Comparison of ENCODE assay signal across 33 cellular contexts in the genomic region with DNA sequence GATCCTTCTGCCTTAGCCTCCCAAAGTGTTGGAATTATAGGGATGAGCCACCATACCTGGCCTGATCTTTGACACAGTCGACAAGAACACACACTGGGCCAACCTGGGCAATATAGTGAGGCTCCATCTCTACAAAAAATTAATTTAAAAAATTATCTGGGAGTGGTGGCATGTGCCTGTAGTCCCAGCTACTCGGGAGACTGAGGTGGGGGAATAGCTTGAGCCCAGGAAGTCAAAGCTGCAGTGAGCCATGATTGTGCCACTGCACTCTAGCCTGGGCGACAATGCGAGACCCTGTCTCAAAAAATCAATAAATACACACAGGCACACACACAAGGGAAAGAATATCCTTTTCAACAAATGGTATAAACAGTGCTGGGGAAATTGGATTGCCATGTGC. TPM values are rescaled to one million over a fixed set of nuclear protein-coding genes. Genes with fewer than 3 reads are reported as not detected.
"Had no signal": no experiment of that assay in that cellular context is flagged by ENCODE, and none has a peak within 500 bp of the region (broad histone marks: within the 10 kb centered on the region; RNA-seq: fewer than 3 reads in every experiment).

No MANE protein-coding gene starts in this region.

- H3K4me1 ChIP-seq: adrenal gland, ascending aorta, breast epithelium had no signal

- H3K27me3 ChIP-seq: ascending aorta, body of pancreas, brain microvascular endothelial cell, breast epithelium, cardiac muscle cell had no signal

- DNase-seq: activated effector memory CD4-positive, alpha-beta T cell treated with anti-CD3 and anti-CD28 coated beads, Interleukin-2, amount 50 U/mL, for 16 hours; activated effector memory CD4-positive, alpha-beta T cell treated with Interleukin-2 at 50 U/mL for 16 hours; activated gamma-delta T cell; activated gamma-delta T cell treated with Interleukin-2 at 50 U/mL for 16 hours; activated naive CD4-positive, alpha-beta T cell; activated naive CD4-positive, alpha-beta T cell treated with anti-CD3 and anti-CD28 coated beads for 36 hours; activated naive CD4-positive, alpha-beta T cell treated with anti-CD3 and anti-CD28 coated beads, Interleukin-2, amount 10 ng/mL, durations not matched to agents 7 days and 5 days; activated naive CD4-positive, alpha-beta T cell treated with anti-CD3 and anti-CD28 coated beads, Interleukin-2, amount 50 U/mL, for 16 hours; activated naive CD4-positive, alpha-beta T cell treated with Interleukin-2 at 50 U/mL for 16 hours; activated naive CD8-positive, alpha-beta T cell treated with anti-CD3 and anti-CD28 coated beads for 36 hours; activated naive CD8-positive, alpha-beta T cell treated with anti-CD3 and anti-CD28 coated beads, Interleukin-2, amount 10 ng/mL, durations not matched to agents 7 days and 5 days; activated naive CD8-positive, alpha-beta T cell treated with anti-CD3 and anti-CD28 coated beads, Interleukin-2, amount 50 U/mL, for 24 hours; activated T-cell treated with anti-CD3 and anti-CD28 coated beads, Interleukin-2, amount 50 U/mL, for 4 hours; activated T-cell treated with anti-CD3 and anti-CD28 coated beads, Interleukin-2, amount 50 U/mL, for 48 hours; activated T-cell treated with anti-CD3 and anti-CD28 coated beads, Interleukin-2, amount 50 U/mL, for 72 hours; adrenal gland; amniotic stem cell; amygdala; anterior cingulate cortex; aorta; body of pancreas; brain microvascular endothelial cell; caudate nucleus; central memory CD4-positive, alpha-beta T cell; cerebellar nuclear complex had no signal

- H3K36me3 ChIP-seq: adrenal gland, ascending aorta, brain microvascular endothelial cell, breast epithelium, cardiac muscle cell had no signal

- H3K4me3 ChIP-seq: adrenal gland, ascending aorta, body of pancreas, breast epithelium, cardiac muscle cell had no signal

- H3K27ac ChIP-seq: adrenal gland, ascending aorta, body of pancreas, brain microvascular endothelial cell, breast epithelium, cardiac muscle cell had no signal

- ATAC-seq: activated naive CD4-positive, alpha-beta T cell treated with anti-CD3 and anti-CD28 coated beads, Interleukin-2, amount 50 U/mL, for 72 hours; activated naive CD8-positive, alpha-beta T cell treated with anti-CD3 and anti-CD28 coated beads, Interleukin-2, amount 50 U/mL, for 24 hours; activated T-cell treated with anti-CD3 and anti-CD28 coated beads, Interleukin-2, amount 50 U/mL, for 4 hours; activated T-cell treated with anti-CD3 and anti-CD28 coated beads, Interleukin-2, amount 50 U/mL, for 72 hours; activated T-helper 17 cell treated with anti-CD3 and anti-CD28 coated beads, Interleukin-2, amount 50 U/mL, for 72 hours; body of pancreas had no signal

- FAIRE-seq: astrocyte, bronchial epithelial cell, colon had no signal

- H3K9me3 ChIP-seq: adrenal gland, ascending aorta, body of pancreas, breast epithelium had no signal

RNA-seq across cellular contexts. Expression of gene B4GALNT1, which starts 54.9 kb away (rescaled TPM):
- total RNA-seq: bronchial epithelial cell, cardiac muscle cell had no signal
